Comparison of ENCODE assay signal across 10 cellular contexts in genomic region chr14:90677484-90678045, GRCh38.
A peak's percentile ranks its signal among the peaks of the same experiment; 100 is the strongest.
DNase-seq lines count a peak whose midpoint lies in the region; ATAC-seq and TF ChIP-seq lines count a peak whose summit lies in the region.
"Had no signal": no experiment of that assay in that cellular context is flagged by ENCODE, and none has a peak within 500 bp of the region (broad histone marks: within the 10 kb centered on the region; RNA-seq: fewer than 3 reads in every experiment).

No MANE protein-coding gene starts in this region.

- H3K9me2 ChIP-seq in hepatocyte (replicated peaks; ENCODE audit: insufficient read depth) = no peaks in the 10 kb centered on the region

- H3K4me2 ChIP-seq in hepatocyte = peak overlapping the region; percentile 32

- ATAC-seq in aorta (ENCODE audit: low FRiP score) (no peak), GM21381 (IDR thresholded peaks at IDR 0.05; ENCODE audit: unreplicated experiment) (no peak)

- peaks cover 41% of the 10 kb centered on the region for H3K4me1 Mint-ChIP-seq in activated naive CD8-positive, alpha-beta T cell (ENCODE audit: low read depth)

- H3K27ac ChIP-seq in hepatocyte = peak overlapping the region; percentile 83
- peak overlapping the region; percentile 45 to 55 for H3K27ac ChIP-seq in aorta (ENCODE audit: low read depth in 1 of 2, low read length in 2 of 2)

- intact Hi-C loops in aorta (cut with DNase I) = loop anchor here (5.0 to 10.0 kb wide), 4 partner anchors 50 to 280 kb away; partner anchors contain the start of gene CALM1 (in 1 of the 2)

- H3K79me2 ChIP-seq in hepatocyte = no peaks in the 10 kb centered on the region

- no peaks in the 10 kb centered on the region for H3K9me3 Mint-ChIP-seq in activated naive CD8-positive, alpha-beta T cell (ENCODE audit: low read depth)
- H3K9me3 Mint-ChIP-seq: IgD-negative memory B cell, naive B cell had no signal

- WGBS in hepatocyte (ENCODE audit: low lambda C conversion rate, missing lambda C conversion rate) = 39% methylated on average over 5 of the region's 5 CpGs
- WGBS in aorta, 2 donors = 39 to 54% methylated on average over 5 of the region's 5 CpGs

- H3K4me3 Mint-ChIP-seq in activated naive CD8-positive, alpha-beta T cell = peak overlapping the region; percentile 73
- H3K4me3 Mint-ChIP-seq: IgD-negative memory B cell, naive B cell had no signal

- H4K20me1 ChIP-seq in hepatocyte (ENCODE audit: insufficient read depth, poor library complexity, severe bottlenecking) = no peaks in the 10 kb centered on the region

- peak overlapping the region; percentile 91 for H3K27ac Mint-ChIP-seq in activated naive CD8-positive, alpha-beta T cell
- H3K27ac Mint-ChIP-seq: IgD-negative memory B cell, naive B cell had no signal

- H3K27me3 Mint-ChIP-seq in activated naive CD8-positive, alpha-beta T cell = no peaks in the 10 kb centered on the region
- H3K27me3 Mint-ChIP-seq: IgD-negative memory B cell, naive B cell had no signal

- H2AFZ ChIP-seq in hepatocyte = no peak overlapping the region

- peak; percentile 13 for TF ChIP-seq CTCF in hepatocyte (IDR thresholded peaks at IDR 0.05; ENCODE audit: poor library complexity)

- H3K36me3 ChIP-seq in hepatocyte (replicated peaks; ENCODE audit: insufficient read depth, low read depth) (no peaks in the 10 kb centered on the region), aorta (ENCODE audit: control insufficient read depth in 1 of 2, insufficient read depth in 2 of 2, low read length in 1 of 2) (no peaks in the 10 kb centered on the region)

- no peaks in the 10 kb centered on the region for H3K4me1 ChIP-seq in hepatocyte (ENCODE audit: insufficient read depth)
- H3K4me1 ChIP-seq in aorta (ENCODE audit: control insufficient read depth in 1 of 2, insufficient read depth in 2 of 2, low read length in 2 of 2) = no peaks in the 10 kb centered on the region

- no peaks in the 10 kb centered on the region for H3K9me3 ChIP-seq in hepatocyte (ENCODE audit: low read depth)
- no peaks in the 10 kb centered on the region for H3K9me3 ChIP-seq in aorta (ENCODE audit: control insufficient read depth, low read length)

- H3K4me3 ChIP-seq in hepatocyte = no peak overlapping the region
- no peak overlapping the region for H3K4me3 ChIP-seq in aorta (ENCODE audit: low read length in 2 of 2)

- no peaks in the 10 kb centered on the region for H3K36me3 Mint-ChIP-seq in activated naive CD8-positive, alpha-beta T cell
- H3K36me3 Mint-ChIP-seq: naive B cell had no signal

- H3K27me3 ChIP-seq in hepatocyte (no peaks in the 10 kb centered on the region), aorta (ENCODE audit: control insufficient read depth in 1 of 2, insufficient read depth in 2 of 2, low read length in 1 of 2) (no peaks in the 10 kb centered on the region)

- DNase-seq in stimulated activated CD4-positive, alpha-beta T cell treated with anti-CD3 and anti-CD28 coated beads, Interleukin-4, amount 100 ng/mL, for 24 hours = peak; percentile 11
- DNase-seq in stimulated activated CD4-positive, alpha-beta T cell treated with anti-CD3 and anti-CD28 coated beads, Interleukin-4, amount 100 ng/mL, for 1 hour = no peak
- DNase-seq in hepatocyte (ENCODE audit: low spot score) (peak; percentile 30), aorta (no peak), NK-92 (lab: John Stamatoyannopoulos, UW; ENCODE audit: unreplicated experiment) (no peak), AML-193 (lab: John Stamatoyannopoulos, UW) (no peak)
- DNase-seq: naive B cell had no signal

Comparison
In these comparisons a context has a peak if more than half of its experiments do, and no peak if none do; other contexts are left out.
1. DNase-seq: peak in stimulated activated CD4-positive, alpha-beta T cell treated with anti-CD3 and anti-CD28 coated beads, Interleukin-4, amount 100 ng/mL, for 24 hours (single experiment) and hepatocyte (single experiment); none in stimulated activated CD4-positive, alpha-beta T cell treated with anti-CD3 and anti-CD28 coated beads, Interleukin-4, amount 100 ng/mL, for 1 hour (single experiment), aorta (0 of 2), NK-92 (single experiment) and AML-193 (0 of 2).